Comparison of ENCODE assay signal across 7 cellular contexts in the genomic region with DNA sequence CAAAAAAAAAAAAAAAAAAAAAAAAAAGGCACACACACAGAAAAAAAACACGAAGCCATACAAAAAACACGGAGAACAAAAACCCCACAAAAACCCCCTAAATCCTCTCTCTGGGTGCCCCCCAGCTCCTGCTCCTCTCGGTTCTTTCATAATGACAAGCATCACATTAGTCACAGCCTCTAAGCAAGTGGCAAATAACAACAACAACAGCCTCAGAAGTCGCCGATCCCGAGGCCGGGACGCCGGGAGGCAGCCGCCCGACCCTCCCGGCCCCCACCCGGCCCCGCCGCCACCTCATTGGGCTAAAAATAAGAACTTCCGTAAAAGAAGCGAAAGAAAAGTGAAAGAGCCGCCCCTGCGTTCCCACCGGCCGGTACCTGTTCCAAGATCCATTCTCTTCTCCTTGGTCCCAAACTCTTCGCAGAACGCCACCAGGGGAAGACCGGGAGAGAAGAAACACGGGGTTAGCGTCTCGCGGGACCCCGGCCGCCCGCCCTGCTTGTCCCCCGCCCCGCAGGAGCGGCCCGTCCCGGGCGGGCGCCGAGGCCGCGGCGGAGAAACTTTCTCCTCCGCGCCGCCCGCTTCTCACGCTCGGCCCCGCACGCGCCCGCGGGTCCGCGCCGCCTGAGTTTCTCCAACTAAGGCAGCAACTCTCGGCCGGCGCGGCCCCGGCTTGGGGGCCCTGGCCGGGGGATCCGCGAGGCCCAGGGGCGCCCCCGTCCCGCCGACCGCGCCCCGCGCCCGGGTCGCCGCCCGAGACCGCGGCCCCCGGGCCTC.
A peak's percentile ranks its signal among the peaks of the same experiment; 100 is the strongest.
DNase-seq lines count a peak whose midpoint lies in the region; ATAC-seq, FAIRE-seq and TF ChIP-seq lines count a peak whose summit lies in the region.

No MANE protein-coding gene starts in this region.

- H3K27ac ChIP-seq in adrenal gland (peak overlapping the region in 4 of 5 donors; percentile 57 to 82 (median 75)), keratinocyte (ENCODE audit: control insufficient read depth, insufficient read depth, low read length) (peak overlapping the region; percentile 31)

- TF ChIP-seq CTCF in GM13976 (IDR thresholded peaks at IDR 0.05; ENCODE audit: borderline replicate concordance, control extremely low read depth, extremely low read depth, insufficient read depth, missing control alignments) (no peak), adrenal gland (IDR thresholded peaks at IDR 0.05) (no peak), keratinocyte (optimal IDR thresholded peaks at IDR 0.05 in 1 of 3, IDR thresholded peaks at IDR 0.05 in 1 of 3, conservative IDR thresholded peaks at IDR 0.05 in 1 of 3; ENCODE audit: extremely low read depth in 1 of 3, insufficient read depth in 2 of 3, low read length in 3 of 3) (no peak)

- dilution Hi-C loops in keratinocyte (cut with MboI; ENCODE audit: extremely low pct_ligation_motif_present, low sequenced_read_pairs), result no loop called here

- WGBS in adrenal gland, 4 donors, result 0 to 2% (median 1%) methylated on average over 33 to 79 of the region's 79 CpGs

- DNase-seq in GM13976 (ENCODE audit: low spot score), result peak; percentile 81
- peak in 4 of 7 donors; percentile 42 to 49 (median 48) for DNase-seq in adrenal gland
- no peak for DNase-seq in keratinocyte (ENCODE audit: low read depth, low spot score)
- peak; percentile 31 for DNase-seq in stimulated activated CD8-positive, alpha-beta memory T cell treated with anti-CD3 and anti-CD28 coated beads, Interleukin-12 subunit alpha, Interleukin-12 subunit beta, amount 100 ng/mL, for 1 hour (ENCODE audit: low read depth)
- no peak for DNase-seq in SW 1271 (lab: John Stamatoyannopoulos, UW)

- peaks cover 2% of the 10 kb centered on the region for H3K79me2 ChIP-seq in keratinocyte (ENCODE audit: control insufficient read depth, insufficient read depth, low read length)

- H3K36me3 ChIP-seq in adrenal gland (replicated peaks in 1 of 2) (no peaks in the 10 kb centered on the region), keratinocyte (ENCODE audit: control insufficient read depth in 2 of 2, extremely low read depth in 1 of 2, insufficient read depth in 2 of 2, low read length in 2 of 2) (peaks cover 0 to 4% of the 10 kb centered on the region in 2 experiments)

- intact Hi-C loops in adrenal gland (cut with DNase I), result loop anchor here in 1 of 2 donors (10.0 kb wide), 1 partner anchor 159 kb away; no protein-coding TSS in a partner anchor

- H3K4me3 ChIP-seq in adrenal gland (peak overlapping the region in 2 of 4 donors; percentile 82 to 85), keratinocyte (ENCODE audit: control insufficient read depth in 2 of 3, extremely low read depth in 1 of 3, insufficient read depth in 2 of 3, low read depth in 1 of 3, low read length in 3 of 3) (peak overlapping the region; percentile 49 to 74 (median 68))

- in situ Hi-C loops in GM13976 (cut with MboI; ENCODE audit: low sequenced_read_pairs, unreplicated experiment), result no loop called here

- peak overlapping the region; percentile 33 for H2AFZ ChIP-seq in keratinocyte (ENCODE audit: control insufficient read depth, low read length)

- ATAC-seq in HG03159 (IDR thresholded peaks at IDR 0.05; ENCODE audit: unreplicated experiment) (peak; percentile 9), SK-N-SH treated with all-trans-retinoic acid at 6 μM for 48 hours (peak; percentile 30; the same call in 2 of the 3 replicates)

- H3K4me1 ChIP-seq in adrenal gland (replicated peaks in 1 of 2) (peaks cover 10 to 30% of the 10 kb centered on the region in 2 donors), keratinocyte (ENCODE audit: control insufficient read depth, extremely low read depth, insufficient read depth, low read length) (peaks cover 19% of the 10 kb centered on the region)

- no peaks in the 10 kb centered on the region for H3K27me3 ChIP-seq in adrenal gland
- no peaks in the 10 kb centered on the region for H3K27me3 ChIP-seq in keratinocyte (ENCODE audit: control insufficient read depth, extremely low read depth, insufficient read depth, low read length)

- no peak for FAIRE-seq in keratinocyte (lab: Jason Lieb, UNC)

- H4K20me1 ChIP-seq in keratinocyte (ENCODE audit: control insufficient read depth, extremely low read depth, insufficient read depth, low read length), result no peaks in the 10 kb centered on the region

- H3K4me2 ChIP-seq in keratinocyte (ENCODE audit: control insufficient read depth, extremely low read depth, insufficient read depth, low read depth, low read length), result peak overlapping the region; percentile 77

- no peak for TF ChIP-seq POLR2A in adrenal gland (IDR thresholded peaks at IDR 0.05)

- H3K9ac ChIP-seq in keratinocyte (ENCODE audit: control insufficient read depth, extremely low read depth, insufficient read depth, low read length), result peak overlapping the region; percentile 78

- no peaks in the 10 kb centered on the region for H3K9me3 ChIP-seq in adrenal gland (replicated peaks in 1 of 3)
- no peaks in the 10 kb centered on the region for H3K9me3 ChIP-seq in keratinocyte (ENCODE audit: control insufficient read depth, low read depth, low read length)

- H3K9me1 ChIP-seq in keratinocyte (ENCODE audit: control insufficient read depth, extremely low read depth, insufficient read depth, low read length), result no peaks in the 10 kb centered on the region

TF ChIP-seq in SK-N-SH treated with all-trans-retinoic acid at 6 μM for 48 hours, 23 proteins besides CTCF, POLR2A, EP300 and RAD21 (continues in another document):
- TF ChIP-seq ZFP30 (CRISPR knock-in tag; IDR thresholded peaks at IDR 0.05) (no peak), ESRRG (CRISPR knock-in tag; IDR thresholded peaks at IDR 0.05) (no peak), ZNF565 (CRISPR knock-in tag; conservative IDR thresholded peaks at IDR 0.05; ENCODE audit: low read depth) (no peak), RARB (CRISPR knock-in tag; IDR thresholded peaks at IDR 0.05) (no peak), OSR1 (CRISPR knock-in tag; IDR thresholded peaks at IDR 0.05) (no peak), TCF4 (CRISPR knock-in tag; IDR thresholded peaks at IDR 0.05; ENCODE audit: borderline replicate concordance) (no peak), ZNF70 (CRISPR knock-in tag; IDR thresholded peaks at IDR 0.05) (no peak), PPARA (CRISPR knock-in tag; IDR thresholded peaks at IDR 0.05; ENCODE audit: borderline replicate concordance) (no peak), BACH2 (CRISPR knock-in tag; IDR thresholded peaks at IDR 0.05; ENCODE audit: borderline replicate concordance) (no peak), CSDC2 (CRISPR knock-in tag; IDR thresholded peaks at IDR 0.05) (no peak)
- TF ChIP-seq, protein P1, sequence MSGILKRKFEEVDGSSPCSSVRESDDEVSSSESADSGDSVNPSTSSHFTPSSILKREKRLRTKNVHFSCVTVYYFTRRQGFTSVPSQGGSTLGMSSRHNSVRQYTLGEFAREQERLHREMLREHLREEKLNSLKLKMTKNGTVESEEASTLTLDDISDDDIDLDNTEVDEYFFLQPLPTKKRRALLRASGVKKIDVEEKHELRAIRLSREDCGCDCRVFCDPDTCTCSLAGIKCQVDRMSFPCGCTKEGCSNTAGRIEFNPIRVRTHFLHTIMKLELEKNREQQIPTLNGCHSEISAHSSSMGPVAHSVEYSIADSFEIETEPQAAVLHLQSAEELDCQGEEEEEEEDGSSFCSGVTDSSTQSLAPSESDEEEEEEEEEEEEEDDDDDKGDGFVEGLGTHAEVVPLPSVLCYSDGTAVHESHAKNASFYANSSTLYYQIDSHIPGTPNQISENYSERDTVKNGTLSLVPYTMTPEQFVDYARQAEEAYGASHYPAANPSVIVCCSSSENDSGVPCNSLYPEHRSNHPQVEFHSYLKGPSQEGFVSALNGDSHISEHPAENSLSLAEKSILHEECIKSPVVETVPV (CRISPR knock-in tag; IDR thresholded peaks at IDR 0.05), result no peak
- TF ChIP-seq, protein P2, sequence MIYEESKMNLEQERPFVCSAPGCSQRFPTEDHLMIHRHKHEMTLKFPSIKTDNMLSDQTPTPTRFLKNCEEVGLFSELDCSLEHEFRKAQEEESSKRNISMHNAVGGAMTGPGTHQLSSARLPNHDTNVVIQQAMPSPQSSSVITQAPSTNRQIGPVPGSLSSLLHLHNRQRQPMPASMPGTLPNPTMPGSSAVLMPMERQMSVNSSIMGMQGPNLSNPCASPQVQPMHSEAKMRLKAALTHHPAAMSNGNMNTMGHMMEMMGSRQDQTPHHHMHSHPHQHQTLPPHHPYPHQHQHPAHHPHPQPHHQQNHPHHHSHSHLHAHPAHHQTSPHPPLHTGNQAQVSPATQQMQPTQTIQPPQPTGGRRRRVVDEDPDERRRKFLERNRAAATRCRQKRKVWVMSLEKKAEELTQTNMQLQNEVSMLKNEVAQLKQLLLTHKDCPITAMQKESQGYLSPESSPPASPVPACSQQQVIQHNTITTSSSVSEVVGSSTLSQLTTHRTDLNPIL (CRISPR knock-in tag; IDR thresholded peaks at IDR 0.05; ENCODE audit: low read depth), result no peak
- TF ChIP-seq, protein P3, sequence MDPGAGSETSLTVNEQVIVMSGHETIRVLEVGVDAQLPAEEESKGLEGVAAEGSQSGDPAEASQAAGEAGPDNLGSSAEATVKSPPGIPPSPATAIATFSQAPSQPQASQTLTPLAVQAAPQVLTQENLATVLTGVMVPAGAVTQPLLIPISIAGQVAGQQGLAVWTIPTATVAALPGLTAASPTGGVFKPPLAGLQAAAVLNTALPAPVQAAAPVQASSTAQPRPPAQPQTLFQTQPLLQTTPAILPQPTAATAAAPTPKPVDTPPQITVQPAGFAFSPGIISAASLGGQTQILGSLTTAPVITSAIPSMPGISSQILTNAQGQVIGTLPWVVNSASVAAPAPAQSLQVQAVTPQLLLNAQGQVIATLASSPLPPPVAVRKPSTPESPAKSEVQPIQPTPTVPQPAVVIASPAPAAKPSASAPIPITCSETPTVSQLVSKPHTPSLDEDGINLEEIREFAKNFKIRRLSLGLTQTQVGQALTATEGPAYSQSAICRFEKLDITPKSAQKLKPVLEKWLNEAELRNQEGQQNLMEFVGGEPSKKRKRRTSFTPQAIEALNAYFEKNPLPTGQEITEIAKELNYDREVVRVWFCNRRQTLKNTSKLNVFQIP (CRISPR knock-in tag; IDR thresholded peaks at IDR 0.05; ENCODE audit: borderline replicate concordance, low read depth), result no peak

Comparison
In these comparisons a context has a peak if more than half of its experiments do, and no peak if none do; other contexts are left out.
1. DNase-seq: peak in GM13976 (single experiment), adrenal gland (4 of 7) and stimulated activated CD8-positive, alpha-beta memory T cell treated with anti-CD3 and anti-CD28 coated beads, Interleukin-12 subunit alpha, Interleukin-12 subunit beta, amount 100 ng/mL, for 1 hour (single experiment); none in keratinocyte (single experiment) and SW 1271 (0 of 2).